In genomic region chr6:137808191-137808590, GRCh38 we compare ENCODE assay signal across 2 cellular contexts.
TF ChIP-seq lines count a peak whose summit lies in the region.

No MANE protein-coding gene starts in this region.

TF ChIP-seq in IMR-90, 13 proteins besides CTCF, POLR2A, EP300 and RAD21:
- TF ChIP-seq MAZ (IDR thresholded peaks at IDR 0.05; ENCODE audit: borderline replicate concordance, low read depth, low read length) (no peak), SMC3 (IDR thresholded peaks at IDR 0.05; ENCODE audit: low read depth, low read length) (no peak), MXI1 (IDR thresholded peaks at IDR 0.05; ENCODE audit: borderline replicate concordance, low read depth, low read length) (no peak), FOS (IDR thresholded peaks at IDR 0.05; ENCODE audit: low read depth, low read length) (peak; percentile 68)

TF ChIP-seq in HepG2, 621 proteins besides CTCF, POLR2A, EP300 and RAD21:
- TF ChIP-seq FOSL2 (CRISPR knock-in tag; IDR thresholded peaks at IDR 0.05) (peak; percentile 49), TRIM24 (CRISPR knock-in tag; IDR thresholded peaks at IDR 0.05) (no peak)
